Comparison of ENCODE assay signal across 1 cellular context in the genomic region with DNA sequence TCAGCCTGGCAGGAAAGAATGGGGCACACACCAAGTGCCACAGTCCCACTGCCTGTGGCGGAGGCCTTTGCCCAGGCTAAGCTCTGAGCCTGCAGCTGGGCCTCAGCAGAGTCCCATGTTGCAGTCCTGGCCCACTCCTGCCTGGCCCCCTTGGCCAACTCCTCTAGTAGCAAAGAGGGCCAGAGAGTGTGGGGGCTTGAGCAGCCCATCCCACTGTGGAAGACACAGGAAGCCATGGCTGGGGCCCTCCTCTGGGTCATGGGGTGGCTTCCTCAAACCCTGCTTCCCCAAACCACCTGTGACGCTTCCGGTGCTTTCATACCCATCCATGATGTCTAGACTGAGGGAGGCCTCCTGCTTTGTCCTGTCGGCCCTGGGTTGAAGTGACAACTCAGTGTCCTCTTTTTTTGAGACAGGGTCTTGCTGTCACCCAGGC.
TF ChIP-seq lines count a peak whose summit lies in the region.

No MANE protein-coding gene starts in this region.

TF ChIP-seq in HCT116, 20 proteins besides CTCF, POLR2A, EP300 and RAD21 (continued from another document):
- TF ChIP-seq, protein P1, sequence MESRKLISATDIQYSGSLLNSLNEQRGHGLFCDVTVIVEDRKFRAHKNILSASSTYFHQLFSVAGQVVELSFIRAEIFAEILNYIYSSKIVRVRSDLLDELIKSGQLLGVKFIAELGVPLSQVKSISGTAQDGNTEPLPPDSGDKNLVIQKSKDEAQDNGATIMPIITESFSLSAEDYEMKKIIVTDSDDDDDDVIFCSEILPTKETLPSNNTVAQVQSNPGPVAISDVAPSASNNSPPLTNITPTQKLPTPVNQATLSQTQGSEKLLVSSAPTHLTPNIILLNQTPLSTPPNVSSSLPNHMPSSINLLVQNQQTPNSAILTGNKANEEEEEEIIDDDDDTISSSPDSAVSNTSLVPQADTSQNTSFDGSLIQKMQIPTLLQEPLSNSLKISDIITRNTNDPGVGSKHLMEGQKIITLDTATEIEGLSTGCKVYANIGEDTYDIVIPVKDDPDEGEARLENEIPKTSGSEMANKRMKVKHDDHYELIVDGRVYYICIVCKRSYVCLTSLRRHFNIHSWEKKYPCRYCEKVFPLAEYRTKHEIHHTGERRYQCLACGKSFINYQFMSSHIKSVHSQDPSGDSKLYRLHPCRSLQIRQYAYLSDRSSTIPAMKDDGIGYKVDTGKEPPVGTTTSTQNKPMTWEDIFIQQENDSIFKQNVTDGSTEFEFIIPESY (IDR thresholded peaks at IDR 0.05; ENCODE audit: extremely low read depth, insufficient replicate concordance, low read length): no peak
- no peak for TF ChIP-seq POLR2AphosphoS5 (IDR thresholded peaks at IDR 0.05; ENCODE audit: low read depth, low read length)
